In the genomic region with DNA sequence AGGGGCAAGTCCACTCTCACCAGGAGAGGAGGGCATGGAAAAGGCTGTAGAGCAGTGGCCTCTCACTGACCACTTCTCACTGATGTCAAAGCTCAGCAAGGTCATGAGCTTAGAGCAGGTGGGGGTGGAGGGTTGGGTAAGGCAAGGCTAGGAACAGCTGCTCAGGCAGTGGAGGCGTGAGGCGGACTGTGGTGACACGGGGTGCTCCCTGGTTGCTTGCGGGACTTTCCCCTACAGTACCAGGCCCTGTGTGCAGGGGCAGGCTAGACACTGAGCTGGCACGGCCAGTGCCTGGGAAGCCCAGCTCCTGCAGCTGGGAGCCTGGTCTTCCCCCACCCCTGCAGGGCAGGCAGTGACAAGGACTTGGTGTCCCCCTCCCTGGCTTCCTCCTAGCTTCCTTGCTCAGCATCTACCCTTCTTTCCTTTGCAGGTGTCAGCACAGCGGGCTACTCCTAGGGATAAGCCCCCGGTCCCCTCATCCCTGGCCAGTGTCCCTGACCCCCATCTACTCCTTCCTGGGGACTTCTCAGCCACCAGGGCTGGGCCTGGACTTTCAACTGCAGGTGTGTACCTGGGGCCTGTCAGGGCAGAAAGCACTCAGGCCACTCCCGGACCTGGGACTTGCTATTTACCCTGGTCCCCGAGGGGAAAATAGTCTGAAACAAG, we compare ENCODE assay signal across 9 cellular contexts. TPM values are rescaled to one million over a fixed set of nuclear protein-coding genes. Genes with fewer than 3 reads are reported as not detected.
DNase-seq lines count a peak whose midpoint lies in the region; ATAC-seq and TF ChIP-seq lines count a peak whose summit lies in the region.
"Had no signal": no experiment of that assay in that cellular context is flagged by ENCODE, and none has a peak within 500 bp of the region (broad histone marks: within the 10 kb centered on the region; RNA-seq: fewer than 3 reads in every experiment).

No MANE protein-coding gene starts in this region.

- H3K4me3 ChIP-seq in IMR-90 (ENCODE audit: insufficient read depth, low read depth, low read length) (no peak overlapping the region), upper lobe of right lung (no peak overlapping the region)
- H3K4me3 ChIP-seq in effector memory CD4-positive, alpha-beta T cell (ENCODE audit: insufficient read depth, low read depth, low read length, poor library complexity, severe bottlenecking) = no peak overlapping the region
- H3K4me3 ChIP-seq: neural progenitor cell had no signal

- dilution Hi-C loops in IMR-90 (cut with HindIII; ENCODE audit: low sequenced_read_pairs, unreplicated experiment) = no loop called here

- intact Hi-C loops in activated naive CD4-positive, alpha-beta T cell treated with anti-CD3 and anti-CD28 coated beads for 36 hours (cut with micrococcal nuclease) = no loop called here
- intact Hi-C loops in IMR-90 (cut with micrococcal nuclease) = no loop called here
- intact Hi-C loops in upper lobe of right lung (cut with DNase I) = no loop called here

- H2BK15ac ChIP-seq in IMR-90 (ENCODE audit: low read depth, low read length) = no peak overlapping the region

- H2BK120ac ChIP-seq in IMR-90 (ENCODE audit: low read depth, low read length) = no peak overlapping the region

- TF ChIP-seq CTCF in IMR-90 (conservative IDR thresholded peaks at IDR 0.05; ENCODE audit: low read depth, low read length) (no peak), upper lobe of right lung (IDR thresholded peaks at IDR 0.05) (no peak)

- no peak overlapping the region for H3K9ac ChIP-seq in IMR-90 (ENCODE audit: low read depth, low read length)
- H3K9ac ChIP-seq: neural progenitor cell had no signal

- H3K23ac ChIP-seq in IMR-90 (ENCODE audit: low read depth, low read length) = no peak overlapping the region

- no peak overlapping the region for H4K91ac ChIP-seq in IMR-90 (ENCODE audit: insufficient read depth, low read depth, low read length)

- H3K4me1 ChIP-seq in IMR-90 (ENCODE audit: control insufficient read depth, insufficient read depth, low read length) (peaks cover 2% of the 10 kb centered on the region), upper lobe of right lung (peaks cover 29% of the 10 kb centered on the region)
- no peaks in the 10 kb centered on the region for H3K4me1 ChIP-seq in effector memory CD4-positive, alpha-beta T cell (ENCODE audit: control insufficient read depth, insufficient read depth, low read length, poor library complexity, severe bottlenecking)
- H3K4me1 ChIP-seq: neural progenitor cell had no signal

- peaks cover 40% of the 10 kb centered on the region for H3K36me3 ChIP-seq in IMR-90 (ENCODE audit: control insufficient read depth, insufficient read depth, low read length)
- peaks cover 56% of the 10 kb centered on the region for H3K36me3 ChIP-seq in effector memory CD4-positive, alpha-beta T cell (ENCODE audit: control insufficient read depth, insufficient read depth, low read length)
- peaks cover 46% of the 10 kb centered on the region for H3K36me3 ChIP-seq in upper lobe of right lung
- H3K36me3 ChIP-seq: neural progenitor cell had no signal

- 91% methylated on average over 4 of the region's 9 CpGs; no CpG with 5 or more reads in 1 of the 2 experiments for WGBS in IMR-90 (ENCODE audit: extremely low coverage in 2 of 2, insufficient read length in 1 of 2), 2 experiments

- peak overlapping the region; percentile 42 for H2AK9ac ChIP-seq in IMR-90 (replicated peaks; ENCODE audit: low read depth, low read length, poor library complexity)

- H3K4ac ChIP-seq in IMR-90 (ENCODE audit: low read depth, low read length) = no peak overlapping the region

- no peak overlapping the region for H3K18ac ChIP-seq in IMR-90 (ENCODE audit: low read depth, low read length)

- POLR2A ChIA-PET in IMR-90 (lab: Charles Lee; ENCODE audit: unreplicated experiment) = no interaction called here

- H3K27ac ChIP-seq in IMR-90 (ENCODE audit: insufficient read depth, low read length) (no peak overlapping the region), upper lobe of right lung (peak overlapping the region; percentile 63)
- H3K27ac ChIP-seq in effector memory CD4-positive, alpha-beta T cell (ENCODE audit: insufficient read depth, low read length, poor library complexity, severe bottlenecking) = peak overlapping the region; percentile 9
- H3K27ac ChIP-seq: neural progenitor cell had no signal

- ATAC-seq in IMR-90 (ENCODE audit: low read depth) (no peak), upper lobe of right lung (peak; percentile 64), HG03457 (IDR thresholded peaks at IDR 0.05; ENCODE audit: unreplicated experiment) (no peak)

- peak overlapping the region; percentile 82 for H3K27ac Mint-ChIP-seq in activated naive CD4-positive, alpha-beta T cell treated with anti-CD3 and anti-CD28 coated beads for 36 hours

- H3K4me2 ChIP-seq in IMR-90 (ENCODE audit: low read depth, low read length) = no peak overlapping the region
- H3K4me2 ChIP-seq: neural progenitor cell had no signal

- TF ChIP-seq RAD21 in IMR-90 (IDR thresholded peaks at IDR 0.05; ENCODE audit: low read length) = no peak

- H3K79me1 ChIP-seq in IMR-90 (ENCODE audit: low read depth in 1 of 2, low read length in 2 of 2) = peaks cover 0 to 17% of the 10 kb centered on the region in 2 experiments; a peak in 2 of 4 replicates

- in situ Hi-C loops in IMR-90 (cut with MboI; ENCODE audit: low sequenced_read_pairs) = no loop called here

- H4K8ac ChIP-seq in IMR-90 (ENCODE audit: low read depth in 2 of 2, low read length in 2 of 2) = no peak overlapping the region

- H3K9me3 ChIP-seq in IMR-90 (ENCODE audit: control insufficient read depth, insufficient read depth, low read length) (no peaks in the 10 kb centered on the region), upper lobe of right lung (no peaks in the 10 kb centered on the region)
- H3K9me3 ChIP-seq in effector memory CD4-positive, alpha-beta T cell (ENCODE audit: control insufficient read depth, low read length) = no peaks in the 10 kb centered on the region

- H3K9me1 ChIP-seq in IMR-90 (ENCODE audit: insufficient read depth, low read length) = peaks cover 3% of the 10 kb centered on the region; the same call in 1 of the 2 replicates

- H3K27me3 ChIP-seq in IMR-90 (ENCODE audit: control insufficient read depth, insufficient read depth, low read length) (no peaks in the 10 kb centered on the region), upper lobe of right lung (no peaks in the 10 kb centered on the region)
- H3K27me3 ChIP-seq in effector memory CD4-positive, alpha-beta T cell (replicated peaks; ENCODE audit: control insufficient read depth, insufficient read depth, low read length, poor library complexity, severe bottlenecking) = no peaks in the 10 kb centered on the region
- H3K27me3 ChIP-seq: neural progenitor cell had no signal

- peaks cover 29% of the 10 kb centered on the region for H4K20me1 ChIP-seq in IMR-90 (ENCODE audit: insufficient read depth, low read length)

- BruUV-seq in IMR-90 (replicated peaks; lab: Mats Ljungman, UMichigan) = no TSS peak

- H3K4me3 Mint-ChIP-seq in activated naive CD4-positive, alpha-beta T cell treated with anti-CD3 and anti-CD28 coated beads for 36 hours = no peak overlapping the region
- H3K4me3 Mint-ChIP-seq: neural progenitor cell had no signal

- no peaks in the 10 kb centered on the region for H3K9me3 Mint-ChIP-seq in activated naive CD4-positive, alpha-beta T cell treated with anti-CD3 and anti-CD28 coated beads for 36 hours
- H3K9me3 Mint-ChIP-seq: neural progenitor cell had no signal

- no peak overlapping the region for H2AK5ac ChIP-seq in IMR-90 (ENCODE audit: low read depth, low read length)

- no peaks in the 10 kb centered on the region for H3K27me3 Mint-ChIP-seq in activated naive CD4-positive, alpha-beta T cell treated with anti-CD3 and anti-CD28 coated beads for 36 hours (ENCODE audit: low read depth)

- no peak overlapping the region for H2AFZ ChIP-seq in IMR-90 (replicated peaks; ENCODE audit: low read length, poor library complexity)
- H2AFZ ChIP-seq: neural progenitor cell had no signal

- no peak overlapping the region for H3K14ac ChIP-seq in IMR-90 (replicated peaks; ENCODE audit: low read depth, low read length)

- H4K5ac ChIP-seq in IMR-90 (ENCODE audit: low read depth, low read length) = no peak overlapping the region

- peaks cover 20% of the 10 kb centered on the region for H3K4me1 Mint-ChIP-seq in activated naive CD4-positive, alpha-beta T cell treated with anti-CD3 and anti-CD28 coated beads for 36 hours (ENCODE audit: low read depth)

- H2BK20ac ChIP-seq in IMR-90 (ENCODE audit: low read depth, low read length) = no peak overlapping the region

- DNase-seq in activated naive CD4-positive, alpha-beta T cell treated with anti-CD3 and anti-CD28 coated beads for 36 hours = peak; percentile 74
- DNase-seq in activated naive CD4-positive, alpha-beta T cell (lab: John Stamatoyannopoulos, UW) = no peak
- DNase-seq in IMR-90 = no peak
- DNase-seq in effector memory CD4-positive, alpha-beta T cell = no peak
- DNase-seq in upper lobe of right lung = peak; percentile 77
- DNase-seq in NK-92 treated with Interleukin-12 subunit alpha and Interleukin-12 subunit beta, amount 100 ng/mL, for 24 hours (lab: John Stamatoyannopoulos, UW) = no peak
- DNase-seq in HK-2 (ENCODE audit: unreplicated experiment) = no peak

- no peak for TF ChIP-seq POLR2A in IMR-90 (IDR thresholded peaks at IDR 0.05; ENCODE audit: low read depth, low read length)

- H3K36me3 Mint-ChIP-seq in activated naive CD4-positive, alpha-beta T cell treated with anti-CD3 and anti-CD28 coated beads for 36 hours (ENCODE audit: low read depth) = peaks cover 15% of the 10 kb centered on the region

- H3K56ac ChIP-seq in IMR-90 (ENCODE audit: extremely low read depth, insufficient read depth, low read length) = no peak overlapping the region

- peak overlapping the region; percentile 20 for H2BK5ac ChIP-seq in IMR-90 (ENCODE audit: low read depth, low read length, poor library complexity, severe bottlenecking)

- CTCF ChIA-PET in activated naive CD4-positive, alpha-beta T cell treated with anti-CD3 and anti-CD28 coated beads for 36 hours (lab: Charles Lee) = interaction anchor here (1.2 to 1.5 kb wide), 3 partner anchors 19 to 164 kb away, joined by 4 to 5 read pairs (median 4); no protein-coding TSS in a partner anchor
- CTCF ChIA-PET in IMR-90 (lab: Yijun Ruan, JAX) = no interaction called here

TF ChIP-seq in IMR-90, 13 proteins besides CTCF, POLR2A, EP300 and RAD21 (continues in another document):
- TF ChIP-seq MAZ (IDR thresholded peaks at IDR 0.05; ENCODE audit: borderline replicate concordance, low read depth, low read length) (no peak), MXI1 (IDR thresholded peaks at IDR 0.05; ENCODE audit: borderline replicate concordance, low read depth, low read length) (no peak), RCOR1 (IDR thresholded peaks at IDR 0.05; ENCODE audit: insufficient replicate concordance, low read length) (no peak), RFX5 (IDR thresholded peaks at IDR 0.05; ENCODE audit: low read depth, low read length) (no peak)

RNA-seq across cellular contexts. Expression of gene PISD, which starts 45.6 kb away (rescaled TPM):
- total RNA-seq in activated naive CD4-positive, alpha-beta T cell treated with anti-CD3 and anti-CD28 coated beads for 36 hours = 10 to 100 TPM; 45.6 to 45.7 TPM
- 29.2 and 34.1 TPM in 2 replicates for total RNA-seq in IMR-90 (2012; rRNA removed)
- 48.8 and 52.2 TPM in 2 replicates for polyA plus RNA-seq in IMR-90 (2012; rRNA removed)
- 56.6 and 58.1 TPM in 2 replicates for polyA plus RNA-seq in IMR-90 (2012; cell fraction: cytosol; rRNA removed)
- polyA plus RNA-seq in IMR-90 (2012; cell fraction: nucleus; rRNA removed; ENCODE audit: low replicate concordance) = 159 and 173 TPM in 2 replicates
- 51.2 TPM for total RNA-seq in upper lobe of right lung

Comparison
In these comparisons a context has a peak if more than half of its experiments do, and no peak if none do; other contexts are left out.
1. DNase-seq: peak in activated naive CD4-positive, alpha-beta T cell treated with anti-CD3 and anti-CD28 coated beads for 36 hours (single experiment) and upper lobe of right lung (single experiment); none in activated naive CD4-positive, alpha-beta T cell (0 of 4), IMR-90 (single experiment), effector memory CD4-positive, alpha-beta T cell (0 of 3), NK-92 treated with Interleukin-12 subunit alpha and Interleukin-12 subunit beta, amount 100 ng/mL, for 24 hours (single experiment) and HK-2 (single experiment).